In genomic region chr11:108663154-108663877, GRCh38 we compare ENCODE assay signal across 10 cellular contexts. TPM values are rescaled to one million over a fixed set of nuclear protein-coding genes. Genes with fewer than 3 reads are reported as not detected.
DNase-seq lines count a peak whose midpoint lies in the region; ATAC-seq and TF ChIP-seq lines count a peak whose summit lies in the region.
"Had no signal": no experiment of that assay in that cellular context is flagged by ENCODE, and none has a peak within 500 bp of the region (broad histone marks: within the 10 kb centered on the region; RNA-seq: fewer than 3 reads in every experiment).

No MANE protein-coding gene starts in this region.

- no peak overlapping the region for H3K56ac ChIP-seq in mesendoderm (ENCODE audit: low read length)

- WGBS in mesendoderm (ENCODE audit: extremely low coverage, insufficient coverage, low lambda C conversion rate): no CpG with 5 or more reads among the region's 5 CpGs

- BruUV-seq in OCI-LY7 (replicated peaks; lab: Mats Ljungman, UMichigan): no TSS peak

- H4K20me1 ChIP-seq in OCI-LY7 (ENCODE audit: insufficient read depth, low read length): peaks cover 18% of the 10 kb centered on the region

- peak; percentile 66 for DNase-seq in OCI-LY7 (ENCODE audit: low spot score)
- no peak for DNase-seq in NCI-H524 (lab: John Stamatoyannopoulos, UW)
- DNase-seq in NCI-H226: no peak
- no peak for DNase-seq in mesendoderm
- no peak for DNase-seq in NCI-H2081 (lab: John Stamatoyannopoulos, UW)
- DNase-seq: NCI-H2029; stimulated activated CD4-positive, alpha-beta T cell treated with anti-CD3 and anti-CD28 coated beads, Interleukin-4, amount 100 ng/mL, for 24 hours had no signal

- H3K23ac ChIP-seq in mesendoderm (ENCODE audit: low read length): no peak overlapping the region

- H3K36me3 ChIP-seq in OCI-LY7 (ENCODE audit: insufficient read depth, low read length) (peaks cover 18% of the 10 kb centered on the region; the same call in 1 of the 2 replicates), mesendoderm (ENCODE audit: control insufficient read depth, insufficient read depth, low read length) (no peaks in the 10 kb centered on the region)

- H3K27ac ChIP-seq in OCI-LY7 (ENCODE audit: low read depth, low read length, poor library complexity, severe bottlenecking) (peak overlapping the region; percentile 88), mesendoderm (ENCODE audit: low read depth, low read length) (no peak overlapping the region)

- H3K9me2 ChIP-seq in OCI-LY7 (ENCODE audit: insufficient read depth, low read length): no peaks in the 10 kb centered on the region

- 0 out of 2 replicates have a peak, but pooled peaks cover 6% of the 10 kb centered on the region for H3K9me3 ChIP-seq in OCI-LY7 (ENCODE audit: low read length)

- H3K27me3 ChIP-seq in mesendoderm (ENCODE audit: insufficient read depth, low read length, poor library complexity): no peaks in the 10 kb centered on the region

- no peak overlapping the region for H2BK15ac ChIP-seq in mesendoderm (replicated peaks; ENCODE audit: low read depth)

- no peak overlapping the region for H3K4ac ChIP-seq in mesendoderm (ENCODE audit: low read depth, low read length)

- no peak overlapping the region for H4K5ac ChIP-seq in mesendoderm (ENCODE audit: low read length)

- H2BK5ac ChIP-seq in mesendoderm (ENCODE audit: low read length): no peak overlapping the region

- CTCF ChIA-PET in OCI-LY7 (lab: Charles Lee; ENCODE audit: unreplicated experiment): interaction anchor here (0.6 kb wide), 1 partner anchor 426 kb away, joined by 3 read pairs; no protein-coding TSS in a partner anchor

- H2AK5ac ChIP-seq in mesendoderm (ENCODE audit: low read length): no peak overlapping the region

- H2AFZ ChIP-seq in OCI-LY7 (ENCODE audit: low read length): peak overlapping the region; percentile 79

- peaks cover 18% of the 10 kb centered on the region for H3K79me1 ChIP-seq in mesendoderm (ENCODE audit: low read length)

- POLR2A ChIA-PET in OCI-LY7 (lab: Charles Lee): interaction anchor here (0.6 to 2.9 kb wide), 7 partner anchors 9 to 1407 kb away, joined by 3 to 12 read pairs (median 3); no protein-coding TSS in a partner anchor

- H4K8ac ChIP-seq in mesendoderm (ENCODE audit: low read depth, low read length): no peak overlapping the region

- H3K4me3 ChIP-seq in OCI-LY7 (ENCODE audit: low read depth, low read length, poor library complexity, severe bottlenecking) (peak overlapping the region; percentile 16), mesendoderm (ENCODE audit: low read length) (no peak overlapping the region)

- no peak overlapping the region for H3K18ac ChIP-seq in mesendoderm (ENCODE audit: low read length)

- H3K79me2 ChIP-seq in OCI-LY7 (ENCODE audit: insufficient read depth, low read depth, low read length) (peaks cover 35% of the 10 kb centered on the region), mesendoderm (ENCODE audit: control insufficient read depth, insufficient read depth, low read length) (peaks cover 28% of the 10 kb centered on the region)

- H3K4me1 ChIP-seq in OCI-LY7 (ENCODE audit: insufficient read depth, low read length, poor library complexity, severe bottlenecking) (peaks cover 69% of the 10 kb centered on the region), mesendoderm (ENCODE audit: control insufficient read depth, low read depth, low read length) (peaks cover 6% of the 10 kb centered on the region)

- H3K4me2 ChIP-seq in OCI-LY7 (ENCODE audit: low read length) (peak overlapping the region; percentile 64), mesendoderm (ENCODE audit: low read length) (no peak overlapping the region)

- no peak overlapping the region for H3K9ac ChIP-seq in mesendoderm (ENCODE audit: low read length)

- no peak for TF ChIP-seq CTCF in OCI-LY7 (conservative IDR thresholded peaks at IDR 0.05; ENCODE audit: low read length)

- intact Hi-C loops in OCI-LY7 (cut with micrococcal nuclease; ENCODE audit: unreplicated experiment): loop anchor here (5.0 kb wide), 4 partner anchors 426 to 806 kb away; partner anchors contain the start of genes ACAT1, CUL5 and SLC35F2

- ATAC-seq in GM18502 (IDR thresholded peaks at IDR 0.05; ENCODE audit: poor library complexity, unreplicated experiment) (peak; percentile 34), GM21360 (IDR thresholded peaks at IDR 0.05; ENCODE audit: unreplicated experiment) (peak; percentile 34), HG03025 (IDR thresholded peaks at IDR 0.05; ENCODE audit: low FRiP score, unreplicated experiment) (peak; percentile 45)

- H2BK120ac ChIP-seq in mesendoderm (ENCODE audit: low read depth, low read length): no peak overlapping the region

RNA-seq across cellular contexts. Expression of gene DDX10, which starts 1.6 kb away (rescaled TPM):
- total RNA-seq in OCI-LY7 (2014; rRNA removed; shearing (Covaris generic)): 38.0 and 46.5 TPM in 2 replicates
- total RNA-seq in OCI-LY7 (2022): 38.7 and 48.7 TPM in 2 replicates
- 95.9 TPM for polyA plus RNA-seq in mesendoderm (2013, experiment 1 of 2)
- 93.1 TPM for polyA plus RNA-seq in mesendoderm (2013, experiment 2 of 2)
